ENCODE assay signal across 2 cellular contexts in genomic region chr2:24199968-24200590, GRCh38.
TF ChIP-seq lines count a peak whose summit lies in the region.

No MANE protein-coding gene starts in this region.

TF ChIP-seq in HepG2, 621 proteins besides CTCF, POLR2A, EP300 and RAD21:
- TF ChIP-seq PHF8 (CRISPR knock-in tag; IDR thresholded peaks at IDR 0.05), result no peak
- TF ChIP-seq DDIT3 (CRISPR knock-in tag; IDR thresholded peaks at IDR 0.05), result no peak
- TF ChIP-seq NR3C1 (CRISPR knock-in tag; IDR thresholded peaks at IDR 0.05), result no peak
- TF ChIP-seq ZSCAN29 (CRISPR knock-in tag; conservative IDR thresholded peaks at IDR 0.05), result no peak
- no peak for TF ChIP-seq GZF1 (CRISPR knock-in tag; IDR thresholded peaks at IDR 0.05)
- TF ChIP-seq TRIM24 (CRISPR knock-in tag; IDR thresholded peaks at IDR 0.05), result no peak
- TF ChIP-seq NR2F6 (IDR thresholded peaks at IDR 0.05), result no peak
- TF ChIP-seq NR2F6 (CRISPR knock-in tag; IDR thresholded peaks at IDR 0.05), result no peak
- no peak for TF ChIP-seq ARID5B (CRISPR knock-in tag; IDR thresholded peaks at IDR 0.05)
- TF ChIP-seq MTERF4 (CRISPR knock-in tag; IDR thresholded peaks at IDR 0.05), result no peak
- TF ChIP-seq ZNF234 (CRISPR knock-in tag; conservative IDR thresholded peaks at IDR 0.05), result no peak
- TF ChIP-seq ZFP91 (CRISPR knock-in tag; IDR thresholded peaks at IDR 0.05; ENCODE audit: borderline replicate concordance), result no peak
- no peak for TF ChIP-seq TGIF2 (CRISPR knock-in tag; IDR thresholded peaks at IDR 0.05)
- TF ChIP-seq TIGD3 (CRISPR knock-in tag; IDR thresholded peaks at IDR 0.05; ENCODE audit: borderline replicate concordance), result no peak

TF ChIP-seq in H1, 55 proteins besides CTCF, POLR2A, EP300 and RAD21:
- TF ChIP-seq ZNF274 (IDR thresholded peaks at IDR 0.05; ENCODE audit: borderline replicate concordance, extremely low read depth, low read length) (no peak), FOSL1 (IDR thresholded peaks at IDR 0.05; ENCODE audit: insufficient read depth, low read depth, low read length) (no peak), SIN3A (conservative IDR thresholded peaks at IDR 0.05 in 1 of 2, IDR thresholded peaks at IDR 0.05 in 1 of 2; ENCODE audit: low read depth in 1 of 2, low read length in 2 of 2) (no peak), CTBP2 (IDR thresholded peaks at IDR 0.05; ENCODE audit: borderline replicate concordance, insufficient read depth, insufficient read length, low read length) (no peak), SIX5 (IDR thresholded peaks at IDR 0.05; ENCODE audit: low read depth, low read length) (no peak), EGR1 (IDR thresholded peaks at IDR 0.05; ENCODE audit: borderline replicate concordance, low read depth, low read length) (no peak), EZH2 (IDR thresholded peaks at IDR 0.05; ENCODE audit: low read depth, low read length, severe bottlenecking) (no peak), MAFK (IDR thresholded peaks at IDR 0.05; ENCODE audit: low read depth, low read length) (no peak), TAF7 (optimal IDR thresholded peaks at IDR 0.05; ENCODE audit: borderline replicate concordance, low read depth, low read length) (no peak)
